19 cellular contexts compared by ENCODE assay signal in the genomic region with DNA sequence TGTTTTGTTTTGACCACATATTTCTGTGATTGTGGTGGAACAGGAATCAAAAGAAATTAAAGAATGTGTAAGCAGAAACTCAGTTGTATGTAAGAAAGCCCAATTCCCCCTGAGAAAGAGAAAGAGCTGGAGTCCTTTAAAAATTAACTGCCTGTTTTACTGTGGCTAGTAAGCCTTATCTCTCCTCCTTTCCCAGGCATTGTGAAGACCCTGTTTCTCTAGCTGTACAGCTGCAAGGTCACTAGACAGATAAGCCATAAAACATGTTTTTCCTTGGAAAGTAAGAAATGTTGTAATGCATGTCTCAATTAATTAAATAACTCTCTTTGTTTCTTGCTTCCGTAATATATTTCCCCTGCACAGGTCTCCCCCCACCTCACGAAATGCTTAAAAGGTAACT. TPM values are rescaled to one million over a fixed set of nuclear protein-coding genes. Genes with fewer than 3 reads are reported as not detected.
DNase-seq lines count a peak whose midpoint lies in the region; ATAC-seq, FAIRE-seq and TF ChIP-seq lines count a peak whose summit lies in the region.
"Had no signal": no experiment of that assay in that cellular context is flagged by ENCODE, and none has a peak within 500 bp of the region (broad histone marks: within the 10 kb centered on the region; RNA-seq: fewer than 3 reads in every experiment).

No MANE protein-coding gene starts in this region.

- H3K79me2 ChIP-seq in K562 (ENCODE audit: control insufficient read depth, insufficient read depth, low read length) (no peaks in the 10 kb centered on the region), hepatocyte (no peaks in the 10 kb centered on the region)

- H3K27ac Mint-ChIP-seq in progenitor cell of endocrine pancreas, result peak overlapping the region; percentile 71
- H3K27ac Mint-ChIP-seq: CD4-positive, alpha-beta memory T cell had no signal

- in situ Hi-C loops in K562 (cut with MboI), result no loop called here

- no peak for TF ChIP-seq RAD21 in K562 (CRISPR knock-in tag; conservative IDR thresholded peaks at IDR 0.05 in 1 of 2, IDR thresholded peaks at IDR 0.05 in 1 of 2)

- DNase-seq in K562 (ENCODE audit: extremely low read depth in 1 of 4, low spot score in 3 of 4) (peak in 1 of 4 experiments; percentile 58), hepatocyte (ENCODE audit: low spot score) (no peak), progenitor cell of endocrine pancreas (ENCODE audit: low spot score, unreplicated experiment) (no peak), SW480 (ENCODE audit: low spot score) (no peak), NCI-H524 treated with DMSO at 0.1 percent for 48 hours (lab: John Stamatoyannopoulos, UW) (no peak)
- DNase-seq: C1 segment of cervical spinal cord; Caco-2; CD4-positive, alpha-beta memory T cell; DMS153; DND-41; H7; HCEC 1CT had no signal

- H3K27me3 Mint-ChIP-seq in progenitor cell of endocrine pancreas, result no peaks in the 10 kb centered on the region

- CTCF ChIA-PET in K562 (lab: Yijun Ruan, JAX; ENCODE audit: low intra/inter-chr PET ratio), result no interaction called here

- intact Hi-C loops in K562 (cut with micrococcal nuclease), result no loop called here

- 11% methylated on average over 2 of the region's 2 CpGs for WGBS in K562 (ENCODE audit: insufficient coverage, low coverage, missing lambda C conversion rate)
- 38% methylated on average over 2 of the region's 2 CpGs for WGBS in hepatocyte (ENCODE audit: low lambda C conversion rate, missing lambda C conversion rate)

- H3K27ac ChIP-seq in K562 (ENCODE audit: extremely low read depth, low read depth, low read length) (peak overlapping the region; percentile 35), hepatocyte (peak overlapping the region; percentile 22)

- H2AFZ ChIP-seq in K562 (ENCODE audit: low read depth, low read length) (peak overlapping the region; percentile 47), hepatocyte (no peak overlapping the region)

- peaks cover 4% of the 10 kb centered on the region for H3K36me3 Mint-ChIP-seq in progenitor cell of endocrine pancreas (ENCODE audit: insufficient read depth)
- H3K36me3 Mint-ChIP-seq: CD4-positive, alpha-beta memory T cell had no signal

- TF ChIP-seq POLR2A in K562 (conservative IDR thresholded peaks at IDR 0.05), result no peak

- ATAC-seq in K562, result peak; percentile 70
- no peak for ATAC-seq in HG02798 (IDR thresholded peaks at IDR 0.05; ENCODE audit: poor library complexity, unreplicated experiment)

- H3K4me3 Mint-ChIP-seq in progenitor cell of endocrine pancreas (ENCODE audit: low read depth), result peak overlapping the region; percentile 24
- H3K4me3 Mint-ChIP-seq: CD4-positive, alpha-beta memory T cell had no signal

- H3K4me1 ChIP-seq in K562 (replicated peaks in 1 of 2; ENCODE audit: control insufficient read depth in 2 of 2, insufficient read depth in 2 of 2, low read length in 2 of 2) (peaks cover 12 to 17% of the 10 kb centered on the region in 2 experiments; a peak in 4 of 5 replicates), hepatocyte (ENCODE audit: insufficient read depth) (no peaks in the 10 kb centered on the region)
- H3K4me1 ChIP-seq: Caco-2 had no signal

- no TSS peak for BruUV-seq in K562 (replicated peaks; lab: Mats Ljungman, UMichigan)

- 0 out of 2 replicates have a peak, but pooled peaks cover 2% of the 10 kb centered on the region for H3K9me3 ChIP-seq in K562 (replicated peaks; ENCODE audit: control insufficient read depth, insufficient read depth, low read depth, low read length)
- no peaks in the 10 kb centered on the region for H3K9me3 ChIP-seq in hepatocyte (ENCODE audit: low read depth)
- H3K9me3 ChIP-seq: Caco-2 had no signal

- H3K9me1 ChIP-seq in K562 (ENCODE audit: control insufficient read depth, insufficient read depth, low read length), result no peaks in the 10 kb centered on the region

- H3K4me3 ChIP-seq in K562 (no peak overlapping the region), hepatocyte (no peak overlapping the region)

- no peaks in the 10 kb centered on the region for H3K9me2 ChIP-seq in hepatocyte (replicated peaks; ENCODE audit: insufficient read depth)

- POLR2A ChIA-PET in K562 (lab: Yijun Ruan, JAX), result interaction anchor here (0.7 to 1.3 kb wide), 2 partner anchors 12 to 14 kb away, joined by 3 to 4 read pairs; no protein-coding TSS in a partner anchor

- H3K36me3 ChIP-seq in K562 (ENCODE audit: control insufficient read depth, insufficient read depth, low read length) (no peaks in the 10 kb centered on the region), hepatocyte (replicated peaks; ENCODE audit: insufficient read depth, low read depth) (no peaks in the 10 kb centered on the region)

- peaks cover 24% of the 10 kb centered on the region for H3K4me1 Mint-ChIP-seq in progenitor cell of endocrine pancreas (ENCODE audit: low read depth)
- H3K4me1 Mint-ChIP-seq: CD4-positive, alpha-beta memory T cell had no signal

- H4K20me1 ChIP-seq in K562 (replicated peaks; ENCODE audit: control insufficient read depth, insufficient read depth, low read length) (no peaks in the 10 kb centered on the region), hepatocyte (ENCODE audit: insufficient read depth, poor library complexity, severe bottlenecking) (no peaks in the 10 kb centered on the region)

- no peaks in the 10 kb centered on the region for H3K27me3 ChIP-seq in K562 (ENCODE audit: control insufficient read depth in 2 of 2, insufficient read depth in 2 of 2, low read length in 2 of 2)
- no peaks in the 10 kb centered on the region for H3K27me3 ChIP-seq in hepatocyte

- H3K4me2 ChIP-seq in K562 (ENCODE audit: insufficient read depth, low read length) (peak overlapping the region; percentile 26; the same call in 1 of the 2 replicates), hepatocyte (peak overlapping the region; percentile 25)

- H3K9ac ChIP-seq in K562 (ENCODE audit: insufficient read depth in 1 of 2, low read depth in 2 of 2, low read length in 2 of 2), result peak overlapping the region in 1 of 2 experiments; percentile 7; a peak in 1 of 4 replicates

- peak; percentile 73 for FAIRE-seq in K562 (lab: Jason Lieb, UNC)
- FAIRE-seq: G401.6, GM12892, H1 had no signal

- TF ChIP-seq CTCF in K562 (IDR thresholded peaks at IDR 0.05 in 2 of 3, conservative IDR thresholded peaks at IDR 0.05 in 1 of 3; ENCODE audit: insufficient read depth in 2 of 3, low read depth in 1 of 3, low read length in 3 of 3) (no peak), hepatocyte (IDR thresholded peaks at IDR 0.05; ENCODE audit: poor library complexity) (no peak), progenitor cell of endocrine pancreas (IDR thresholded peaks at IDR 0.05; ENCODE audit: unreplicated experiment) (no peak)

- peaks cover 15% of the 10 kb centered on the region for H3K9me3 Mint-ChIP-seq in progenitor cell of endocrine pancreas (ENCODE audit: low read depth)

- TF ChIP-seq EP300 in K562 (IDR thresholded peaks at IDR 0.05; ENCODE audit: low read length), result peak; percentile 76

TF ChIP-seq in K562, 482 proteins besides CTCF, POLR2A, EP300 and RAD21 (continues in another document):
- TF ChIP-seq SP2 (IDR thresholded peaks at IDR 0.05; ENCODE audit: extremely low read depth, low read depth, low read length, poor library complexity, severe bottlenecking) (no peak), SAFB (IDR thresholded peaks at IDR 0.05; ENCODE audit: borderline replicate concordance, low read depth, low read length) (no peak), NR2C1 (IDR thresholded peaks at IDR 0.05) (peak; percentile 20; the same call in 1 of the 2 replicates), NR2C1 (tag; IDR thresholded peaks at IDR 0.05) (no peak), ESRRA (IDR thresholded peaks at IDR 0.05; ENCODE audit: borderline replicate concordance, low read depth) (peak; percentile 69), NONO (IDR thresholded peaks at IDR 0.05; ENCODE audit: low read depth in 2 of 2, low read length in 1 of 2) (no peak), ZNF695 (CRISPR knock-in tag; IDR thresholded peaks at IDR 0.05) (no peak), ZNF239 (CRISPR knock-in tag; IDR thresholded peaks at IDR 0.05) (no peak), SMARCA5 (IDR thresholded peaks at IDR 0.05) (no peak), IFI16 (CRISPR knock-in tag; IDR thresholded peaks at IDR 0.05) (no peak), ZKSCAN3 (CRISPR knock-in tag; IDR thresholded peaks at IDR 0.05) (no peak), CGGBP1 (CRISPR knock-in tag; IDR thresholded peaks at IDR 0.05) (no peak), ZNF311 (CRISPR knock-in tag; IDR thresholded peaks at IDR 0.05) (no peak), CBFA2T2 (conservative IDR thresholded peaks at IDR 0.05) (peak; percentile 82), ZNF263 (CRISPR knock-in tag; IDR thresholded peaks at IDR 0.05; ENCODE audit: borderline replicate concordance) (no peak)

RNA-seq across cellular contexts. Expression of gene OR13A1, which starts 53.5 kb away (rescaled TPM):
- total RNA-seq in K562 (2011; cell fraction: chromatin; rRNA removed; ENCODE audit: low replicate concordance), result not detected in 2 replicates
- total RNA-seq in K562 (2011; cell fraction: nucleolus; rRNA removed), result not detected in 2 replicates
- 0.22 TPM in 1 of 2 replicates, not detected in the other for total RNA-seq in K562 (2011; cell fraction: nucleoplasm; rRNA removed)
- total RNA-seq in K562 (2014; rRNA removed) (not detected in 2 replicates), K562 (2014; rRNA removed; fragmentation: Illumina TruSeq; extraction: Trizol) (not detected in 2 replicates), K562 (2015; rRNA removed; fragmentation: Illumina TruSeq; extraction: Trizol) (0.11 TPM in 1 of 2 replicates, not detected in the other), K562 (2021) (0.07 and 0.13 TPM in 2 replicates), hepatocyte (0.37 TPM in 1 of 2 replicates, not detected in the other), progenitor cell of endocrine pancreas (0.38 TPM in 2 replicates)
- polyA plus RNA-seq in K562 (2011; rRNA removed) (0.06 and 0.08 TPM in 2 replicates), K562 (2014; fragmentation: Illumina TruSeq; extraction: Trizol) (0.06 TPM in 1 of 2 replicates, not detected in the other), K562 (2014; fragmentation: Nextera tagmentation; extraction: Ambion mirVana) (under 1 TPM; 0.03 to 0.10 TPM), K562 (2014; rRNA removed) (0.04 TPM in 1 of 2 replicates, not detected in the other), hepatocyte (not detected in 2 replicates)
- 0.01 and 0.19 TPM in 2 replicates for polyA plus RNA-seq in K562 (2011; cell fraction: cytosol; rRNA removed)
- polyA plus RNA-seq in K562 (2011; cell fraction: nucleus; rRNA removed), result 0.17 and 0.20 TPM in 2 replicates
- 0.12 and 0.17 TPM in 2 replicates for polyA plus RNA-seq in K562 (2012)
- not detected in 2 replicates for polyA minus RNA-seq in K562 (2011; rRNA and poly(A)+ RNA removed)
- not detected in 2 replicates for polyA minus RNA-seq in K562 (2011; cell fraction: cytosol; rRNA and poly(A)+ RNA removed)
- polyA minus RNA-seq in K562 (2011; cell fraction: nucleus; rRNA and poly(A)+ RNA removed), result 0.13 TPM in 1 of 2 replicates, not detected in the other
- total RNA-seq: A172; A673; Caco-2; CD4-positive, alpha-beta memory T cell; H1; H7 had no signal
- polyA plus RNA-seq: BJ had no signal
